1 cellular context compared by ENCODE assay signal in the genomic region with DNA sequence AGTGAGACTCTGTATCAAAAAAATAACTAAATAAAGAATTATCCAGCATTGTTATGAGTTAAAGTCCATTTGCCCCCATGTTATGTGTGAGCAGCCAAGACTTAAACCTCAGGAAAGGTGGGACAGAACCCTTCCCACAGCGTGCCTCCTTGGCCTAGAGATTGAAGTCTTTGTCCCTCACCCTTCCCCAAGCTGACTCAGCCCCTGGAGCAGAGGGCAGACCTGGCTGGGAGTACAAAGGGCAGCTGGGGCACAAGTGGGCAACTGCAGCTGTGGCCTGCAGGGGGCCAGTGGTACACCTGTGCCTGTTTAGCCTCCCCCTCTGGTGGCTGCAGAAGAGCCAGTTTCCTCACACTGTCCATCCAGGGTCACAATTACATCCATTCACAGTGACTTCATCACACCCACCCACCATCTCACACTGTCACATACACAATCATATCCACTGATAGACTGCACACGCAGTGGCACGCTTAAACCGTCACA.
TF ChIP-seq lines count a peak whose summit lies in the region.

No MANE protein-coding gene starts in this region.

TF ChIP-seq in IMR-90, 13 proteins besides CTCF, POLR2A, EP300 and RAD21 (continued from another document):
- no peak for TF ChIP-seq CHD1 (IDR thresholded peaks at IDR 0.05; ENCODE audit: low read depth, low read length)
- TF ChIP-seq CEBPB (IDR thresholded peaks at IDR 0.05; ENCODE audit: low read depth, low read length): no peak
- peak; percentile 77 for TF ChIP-seq BHLHE40 (IDR thresholded peaks at IDR 0.05; ENCODE audit: low read depth, low read length)
- no peak for TF ChIP-seq RCOR1 (IDR thresholded peaks at IDR 0.05; ENCODE audit: insufficient replicate concordance, low read length)
- TF ChIP-seq FOS (IDR thresholded peaks at IDR 0.05; ENCODE audit: low read depth, low read length): no peak
